ENCODE assay signal across 8 cellular contexts in the genomic region with DNA sequence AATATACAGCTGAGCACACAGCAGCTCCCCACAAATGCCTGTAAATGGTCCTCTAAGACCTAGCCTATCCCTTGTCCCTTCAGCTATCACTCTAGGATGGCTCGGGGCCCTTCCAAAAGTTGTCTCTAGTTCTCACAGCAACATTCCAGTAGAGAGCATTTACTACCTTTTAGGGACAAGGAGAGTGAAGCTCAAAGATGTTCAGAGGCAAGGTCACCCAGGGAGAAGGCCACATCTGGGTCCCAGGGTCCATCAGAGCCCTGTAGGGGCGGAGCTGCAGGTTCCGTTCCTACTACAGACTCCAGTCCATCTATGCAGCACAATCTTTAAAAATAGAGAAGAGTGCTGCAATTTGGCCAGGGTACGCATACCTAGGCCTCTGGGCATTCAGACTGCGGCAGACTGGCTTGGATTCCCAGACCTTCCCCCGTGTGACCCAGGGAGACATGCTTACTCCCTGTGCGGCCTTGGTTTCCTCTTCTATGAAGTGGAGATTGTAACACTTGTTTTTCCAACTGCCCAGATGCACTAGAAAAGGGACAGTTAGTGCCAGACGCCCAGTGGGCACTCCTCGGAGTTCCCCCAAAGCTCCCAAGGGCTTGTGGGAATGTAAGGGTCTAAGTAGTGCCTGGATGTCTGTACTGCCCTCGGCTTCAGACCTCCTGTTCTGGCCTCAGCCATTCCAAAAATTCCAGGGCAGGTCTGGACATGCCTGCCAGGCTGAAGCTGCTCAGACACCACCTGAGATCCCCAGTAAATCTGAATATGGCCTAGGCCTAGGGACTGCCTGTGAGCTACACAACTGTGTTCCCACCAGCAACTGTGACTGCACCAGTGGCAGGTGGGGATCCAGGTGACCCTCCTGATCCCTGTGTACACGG. TPM values are rescaled to one million over a fixed set of nuclear protein-coding genes. Genes with fewer than 3 reads are reported as not detected.
DNase-seq lines count a peak whose midpoint lies in the region; ATAC-seq and TF ChIP-seq lines count a peak whose summit lies in the region.

No MANE protein-coding gene starts in this region.

- H3K27me3 ChIP-seq in WERI-Rb-1 (ENCODE audit: insufficient read depth, low read depth, severe bottlenecking) = no peaks in the 10 kb centered on the region
- no peaks in the 10 kb centered on the region for H3K27me3 ChIP-seq in gastrocnemius medialis
- no peaks in the 10 kb centered on the region for H3K27me3 ChIP-seq in Peyer's patch

- H3K27ac ChIP-seq in WERI-Rb-1 (peak overlapping the region; percentile 62), gastrocnemius medialis (peak overlapping the region; percentile 87 to 95 (median 89)), Peyer's patch (peak overlapping the region in 2 of 4 donors; percentile 93 to 96)

- in situ Hi-C loops in gastrocnemius medialis (cut with MboI; ENCODE audit: low sequenced_read_pairs in 4 of 4) = no loop called here

- peak; percentile 19 to 33 for ATAC-seq in gastrocnemius medialis

- H3K9me3 ChIP-seq in WERI-Rb-1 (ENCODE audit: severe bottlenecking) (no peaks in the 10 kb centered on the region), gastrocnemius medialis (no peaks in the 10 kb centered on the region), Peyer's patch (no peaks in the 10 kb centered on the region)

- peaks cover 4% of the 10 kb centered on the region for H3K36me3 ChIP-seq in WERI-Rb-1
- H3K36me3 ChIP-seq in gastrocnemius medialis = no peaks in the 10 kb centered on the region
- peaks cover 0 to 17% (median 0%) of the 10 kb centered on the region in 3 donors for H3K36me3 ChIP-seq in Peyer's patch

- TF ChIP-seq POLR2A in gastrocnemius medialis (IDR thresholded peaks at IDR 0.05) (no peak), Peyer's patch (IDR thresholded peaks at IDR 0.05) (no peak)

- peak; percentile 32 for DNase-seq in EH (ENCODE audit: low read depth)
- peak; percentile 64 for DNase-seq in WERI-Rb-1
- DNase-seq in glomerular visceral epithelial cell (ENCODE audit: extremely low spot score) = peak; percentile 39
- peak in 1 of 2 donors; percentile 64 for DNase-seq in gastrocnemius medialis
- no peak for DNase-seq in NCI-H146 treated with DMSO at 0.1 percent for 48 hours (lab: John Stamatoyannopoulos, UW; ENCODE audit: unreplicated experiment)
- no peak for DNase-seq in COR-L47 (lab: John Stamatoyannopoulos, UW)
- no peak for DNase-seq in SIG-M5 (lab: John Stamatoyannopoulos, UW)
- no peak for DNase-seq in Peyer's patch

- TF ChIP-seq CTCF in WERI-Rb-1 (IDR thresholded peaks at IDR 0.05; ENCODE audit: low read depth, low read length) (no peak), gastrocnemius medialis (IDR thresholded peaks at IDR 0.05 in 4 of 5, conservative IDR thresholded peaks at IDR 0.05 in 1 of 5) (no peak), Peyer's patch (IDR thresholded peaks at IDR 0.05) (no peak)

- intact Hi-C loops in gastrocnemius medialis (cut with DNase I; ENCODE audit: low total_unique reads) = loop anchor here (2.0 kb wide), 1 partner anchor 21 kb away; no protein-coding TSS in a partner anchor

- H3K4me3 ChIP-seq in WERI-Rb-1 (ENCODE audit: low read depth, low read length) = no peak overlapping the region
- H3K4me3 ChIP-seq in gastrocnemius medialis = peak overlapping the region in 3 of 4 donors; percentile 69 to 80 (median 80)
- H3K4me3 ChIP-seq in Peyer's patch = peak overlapping the region in 2 of 4 donors; percentile 78 to 90

- H3K4me1 ChIP-seq in gastrocnemius medialis (peaks cover 69 to 71% of the 10 kb centered on the region in 2 donors), Peyer's patch (peaks cover 0 to 51% (median 7%) of the 10 kb centered on the region in 4 donors)

RNA-seq across cellular contexts. Expression of a gene that starts 2.5 kb away (rescaled TPM):
- total RNA-seq in gastrocnemius medialis = 10 to 100 TPM; 10.4 to 30.8 (median 15.8) TPM
- total RNA-seq in Peyer's patch = 10 to 100 TPM; 10.7 to 83.3 (median 33.6) TPM

RNA-seq across cellular contexts. Expression of a gene that starts 14.4 kb away (rescaled TPM):
- total RNA-seq in gastrocnemius medialis (not detected), Peyer's patch (not detected)

RNA-seq across cellular contexts. Expression of a gene that starts 22.0 kb away (rescaled TPM):
- total RNA-seq in gastrocnemius medialis (10 to 100 TPM in 1 of 4 donors, 1 to 10 TPM in 3; 2.5 to 18.7 (median 3.5) TPM), Peyer's patch (10 to 100 TPM in 1 of 4 donors, 1 to 10 TPM in 3; 3.6 to 19.0 (median 4.6) TPM)

RNA-seq across cellular contexts. Expression of a gene that starts 29.3 kb away (rescaled TPM):
- total RNA-seq in gastrocnemius medialis = 10 to 100 TPM; 18.3 to 41.4 (median 23.9) TPM
- 100 to 1,000 TPM in 1 of 4 donors, 10 to 100 TPM in 3; 62.0 to 106 (median 79.9) TPM for total RNA-seq in Peyer's patch

RNA-seq across cellular contexts. Expression of a gene that starts 33.4 kb away (rescaled TPM):
- total RNA-seq in gastrocnemius medialis (under 1 TPM in 2 of 4 donors, not detected in 2; 0.26 to 0.38 TPM), Peyer's patch (10 to 100 TPM in 2 of 4 donors, 1 to 10 TPM in 2; 1.1 to 12.4 (median 6.6) TPM)

Comparison
In these comparisons a context has a peak if more than half of its experiments do, and no peak if none do; other contexts are left out.
1. DNase-seq: peak in EH (single experiment), WERI-Rb-1 (single experiment) and glomerular visceral epithelial cell (single experiment); none in NCI-H146 treated with DMSO at 0.1 percent for 48 hours (single experiment), COR-L47 (single experiment), SIG-M5 (single experiment) and Peyer's patch (0 of 3).